Comparison of ENCODE assay signal across 26 cellular contexts in genomic region chr2:170740660-170741059, GRCh38. TPM values are rescaled to one million over a fixed set of nuclear protein-coding genes. Genes with fewer than 3 reads are reported as not detected.
DNase-seq lines count a peak whose midpoint lies in the region; ATAC-seq, FAIRE-seq and TF ChIP-seq lines count a peak whose summit lies in the region.
"Had no signal": no experiment of that assay in that cellular context is flagged by ENCODE, and none has a peak within 500 bp of the region (broad histone marks: within the 10 kb centered on the region; RNA-seq: fewer than 3 reads in every experiment).

No MANE protein-coding gene starts in this region.

- no peak overlapping the region for H3K27ac Mint-ChIP-seq in GM23338
- no peak overlapping the region for H3K27ac Mint-ChIP-seq in endodermal cell
- no peak overlapping the region for H3K27ac Mint-ChIP-seq in natural killer cell treated with Interleukin-12 subunit alpha and Interleukin-12 subunit beta and Interleukin-15 and Interleukin-18, amount 100 ng/mL, for 72 hours
- H3K27ac Mint-ChIP-seq in osteocyte (ENCODE audit: unreplicated experiment): no peak overlapping the region
- H3K27ac Mint-ChIP-seq: CD8-positive, alpha-beta T cell; IgD-negative memory B cell had no signal

- H3F3A ChIP-seq in GM23338 (replicated peaks; ENCODE audit: low read depth): no peaks in the 10 kb centered on the region

- no peaks in the 10 kb centered on the region for H3K36me3 ChIP-seq in GM23338 (ENCODE audit: insufficient read depth)
- no peaks in the 10 kb centered on the region for H3K36me3 ChIP-seq in endodermal cell (ENCODE audit: control insufficient read depth, insufficient read depth, low read length)
- H3K36me3 ChIP-seq in lower lobe of right lung: no peaks in the 10 kb centered on the region
- H3K36me3 ChIP-seq in pancreas: no peaks in the 10 kb centered on the region
- H3K36me3 ChIP-seq: MG63 had no signal

- no peak overlapping the region for H3K4me2 ChIP-seq in GM23338

- H3K27me3 ChIP-seq in GM23338 (ENCODE audit: insufficient read depth) (no peaks in the 10 kb centered on the region), endodermal cell (ENCODE audit: control insufficient read depth, insufficient read depth, low read length, poor library complexity, severe bottlenecking) (no peaks in the 10 kb centered on the region), lower lobe of right lung (ENCODE audit: low read depth) (peaks cover 6% of the 10 kb centered on the region), pancreas (no peaks in the 10 kb centered on the region)
- H3K27me3 ChIP-seq: MG63 had no signal

- H3K27me3 Mint-ChIP-seq in GM23338 (ENCODE audit: insufficient read depth, low read depth, poor library complexity) (peaks cover 4% of the 10 kb centered on the region), endodermal cell (ENCODE audit: insufficient read depth) (no peaks in the 10 kb centered on the region), osteocyte (ENCODE audit: unreplicated experiment) (peaks cover 14% of the 10 kb centered on the region)
- peaks cover 19 to 28% of the 10 kb centered on the region in 2 donors for H3K27me3 Mint-ChIP-seq in natural killer cell treated with Interleukin-12 subunit alpha and Interleukin-12 subunit beta and Interleukin-15 and Interleukin-18, amount 100 ng/mL, for 72 hours

- 78 to 86% methylated on average over 4 of the region's 4 CpGs for WGBS in endodermal cell (ENCODE audit: insufficient coverage in 1 of 2, insufficient read length in 1 of 2), 2 experiments
- WGBS in pancreas, 2 donors: 81 to 88% methylated on average over 4 of the region's 4 CpGs

- H3K4me3 Mint-ChIP-seq in GM23338: no peak overlapping the region
- H3K4me3 Mint-ChIP-seq in endodermal cell: no peak overlapping the region
- no peak overlapping the region for H3K4me3 Mint-ChIP-seq in natural killer cell treated with Interleukin-12 subunit alpha and Interleukin-12 subunit beta and Interleukin-15 and Interleukin-18, amount 100 ng/mL, for 72 hours
- no peak overlapping the region for H3K4me3 Mint-ChIP-seq in osteocyte (ENCODE audit: unreplicated experiment)
- H3K4me3 Mint-ChIP-seq: CD8-positive, alpha-beta T cell; IgD-negative memory B cell had no signal

- no peaks in the 10 kb centered on the region for H4K20me1 ChIP-seq in GM23338 (replicated peaks; ENCODE audit: insufficient read depth)

- no peaks in the 10 kb centered on the region for H3K79me2 ChIP-seq in GM23338 (replicated peaks; ENCODE audit: insufficient read depth)

- FAIRE-seq in pancreas (lab: Jason Lieb, UNC): no peak
- FAIRE-seq: GM18507, GM19239, H54 had no signal

- no peaks in the 10 kb centered on the region for H3K9me3 Mint-ChIP-seq in GM23338
- peaks cover 21% of the 10 kb centered on the region for H3K9me3 Mint-ChIP-seq in endodermal cell
- no peaks in the 10 kb centered on the region for H3K9me3 Mint-ChIP-seq in natural killer cell treated with Interleukin-12 subunit alpha and Interleukin-12 subunit beta and Interleukin-15 and Interleukin-18, amount 100 ng/mL, for 72 hours
- H3K9me3 Mint-ChIP-seq in osteocyte (ENCODE audit: unreplicated experiment): no peaks in the 10 kb centered on the region
- H3K9me3 Mint-ChIP-seq: CD8-positive, alpha-beta T cell had no signal

- H3K4me1 Mint-ChIP-seq in GM23338: peaks cover 6% of the 10 kb centered on the region; the same call in 2 of the 3 replicates
- H3K4me1 Mint-ChIP-seq in endodermal cell: peaks cover 11% of the 10 kb centered on the region
- H3K4me1 Mint-ChIP-seq in natural killer cell treated with Interleukin-12 subunit alpha and Interleukin-12 subunit beta and Interleukin-15 and Interleukin-18, amount 100 ng/mL, for 72 hours (ENCODE audit: low read depth in 2 of 2): no peaks in the 10 kb centered on the region
- peaks cover 11% of the 10 kb centered on the region for H3K4me1 Mint-ChIP-seq in osteocyte (ENCODE audit: unreplicated experiment)

- H3K4me3 ChIP-seq in GM23338 (no peak overlapping the region), endodermal cell (ENCODE audit: low read length) (no peak overlapping the region), lower lobe of right lung (peak overlapping the region; percentile 24), pancreas (no peak overlapping the region)
- H3K4me3 ChIP-seq: MG63 had no signal

- peaks cover 17% of the 10 kb centered on the region for H3K9me3 ChIP-seq in endodermal cell (ENCODE audit: control insufficient read depth, low read length)
- no peaks in the 10 kb centered on the region for H3K9me3 ChIP-seq in lower lobe of right lung
- no peaks in the 10 kb centered on the region for H3K9me3 ChIP-seq in pancreas
- H3K9me3 ChIP-seq: MG63 had no signal

- DNase-seq in GM23338 (ENCODE audit: low spot score): no peak
- peak; percentile 11 for DNase-seq in OCI-M1 (lab: John Stamatoyannopoulos, UW)
- DNase-seq in endodermal cell: peak; percentile 72
- DNase-seq in lower lobe of right lung: no peak
- no peak for DNase-seq in natural killer cell treated with Interleukin-12 subunit alpha and Interleukin-12 subunit beta and Interleukin-15 and Interleukin-18, amount 100 ng/mL, for 72 hours (ENCODE audit: low spot score)
- no peak for DNase-seq in pancreas
- no peak for DNase-seq in osteocyte (ENCODE audit: extremely low spot score, unreplicated experiment)
- DNase-seq: AML-193; C1 segment of cervical spinal cord; CD8-positive, alpha-beta T cell; GDM1; Kasumi-1; MG63; NCI-H1417; NCI-H1694 treated with DMSO at 0.1 percent for 48 hours; NCI-H2081 treated with DMSO at 0.1 percent for 48 hours; NCI-H446 treated with DMSO at 0.1 percent for 48 hours had no signal

- no peak for TF ChIP-seq CTCF in GM23338 (conservative IDR thresholded peaks at IDR 0.05; ENCODE audit: low read depth in 2 of 2)
- no peak for TF ChIP-seq CTCF in endodermal cell (conservative IDR thresholded peaks at IDR 0.05)
- TF ChIP-seq CTCF in lower lobe of right lung (IDR thresholded peaks at IDR 0.05): no peak
- no peak for TF ChIP-seq CTCF in pancreas (IDR thresholded peaks at IDR 0.05)
- TF ChIP-seq CTCF in osteocyte (IDR thresholded peaks at IDR 0.05): no peak

- peaks cover 6% of the 10 kb centered on the region for H3K9me2 ChIP-seq in GM23338 (ENCODE audit: insufficient read depth)

- intact Hi-C loops in lower lobe of right lung (cut with DNase I): no loop called here
- intact Hi-C loops in pancreas (cut with DNase I): no loop called here

- H2AFZ ChIP-seq in GM23338: no peak overlapping the region

- no peak overlapping the region for H3K9ac ChIP-seq in endodermal cell (ENCODE audit: extremely low read depth, low read length, poor library complexity, severe bottlenecking)

- ATAC-seq in GM23338 (peak; percentile 50; the same call in 2 of the 3 replicates), lower lobe of right lung (peak in 1 of 2 donors; percentile 33), HG03108 (IDR thresholded peaks at IDR 0.05; ENCODE audit: unreplicated experiment) (no peak), pancreas (no peak)
- no peak for ATAC-seq in natural killer cell treated with Interleukin-12 subunit alpha and Interleukin-12 subunit beta and Interleukin-15 and Interleukin-18, amount 100 ng/mL, for 72 hours
- ATAC-seq: CD8-positive, alpha-beta T cell; SK-N-SH treated with all-trans-retinoic acid at 6 μM for 48 hours had no signal

- H3K4me1 ChIP-seq in GM23338 (ENCODE audit: insufficient read depth) (no peaks in the 10 kb centered on the region), endodermal cell (ENCODE audit: control insufficient read depth, insufficient read depth, low read length) (no peaks in the 10 kb centered on the region), lower lobe of right lung (no peaks in the 10 kb centered on the region), pancreas (no peaks in the 10 kb centered on the region)

- H3K27ac ChIP-seq in GM23338 (ENCODE audit: low read depth): no peak overlapping the region
- no peak overlapping the region for H3K27ac ChIP-seq in endodermal cell (ENCODE audit: low read depth, low read length)
- peak overlapping the region; percentile 11 for H3K27ac ChIP-seq in lower lobe of right lung
- H3K27ac ChIP-seq in pancreas: no peak overlapping the region

- H3K36me3 Mint-ChIP-seq in GM23338 (ENCODE audit: low read depth) (no peaks in the 10 kb centered on the region), endodermal cell (ENCODE audit: low read depth) (peaks cover 28% of the 10 kb centered on the region), osteocyte (ENCODE audit: unreplicated experiment) (no peaks in the 10 kb centered on the region)
- H3K36me3 Mint-ChIP-seq in natural killer cell treated with Interleukin-12 subunit alpha and Interleukin-12 subunit beta and Interleukin-15 and Interleukin-18, amount 100 ng/mL, for 72 hours: no peaks in the 10 kb centered on the region
- H3K36me3 Mint-ChIP-seq: CD8-positive, alpha-beta T cell; IgD-negative memory B cell had no signal

TF ChIP-seq in GM23338, 12 proteins besides CTCF, POLR2A, EP300 and RAD21 (continues in another document):
- no peak for TF ChIP-seq STAT1 (IDR thresholded peaks at IDR 0.05; ENCODE audit: unreplicated experiment)
- no peak for TF ChIP-seq POLR2AphosphoS5 (IDR thresholded peaks at IDR 0.05; ENCODE audit: low read depth)
- no peak for TF ChIP-seq EZH2 (IDR thresholded peaks at IDR 0.05; ENCODE audit: low read depth, unreplicated experiment)
- no peak for TF ChIP-seq EZH2phosphoT487 (IDR thresholded peaks at IDR 0.05; ENCODE audit: unreplicated experiment)

RNA-seq across cellular contexts. Expression of gene SP5, which starts 25.5 kb away (rescaled TPM):
- 0.21 TPM in 1 of 2 replicates, not detected in the other for total RNA-seq in GM23338 (2014; rRNA removed; shearing (Covaris generic))
- polyA plus RNA-seq in GM23338 (2016; fragmentation: Nextera tagmentation; extraction: Ambion mirVana) (0.32 and 0.42 TPM in 2 replicates), pancreas (under 1 TPM; 0.23 to 0.96 TPM)
- total RNA-seq in endodermal cell (100 to 1,000 TPM in 1 of 2 donors, 10 to 100 TPM in 1; 60.3 to 103 TPM), lower lobe of right lung (1.9 TPM), pancreas (1 to 10 TPM in 2 of 6 donors, under 1 TPM in 3, not detected in 1; 0.08 to 2.1 (median 0.28) TPM), osteocyte (not detected in 2 replicates)
- 27.6 TPM for polyA plus RNA-seq in endodermal cell (2013, experiment 1 of 2)
- 25.7 TPM for polyA plus RNA-seq in endodermal cell (2013, experiment 2 of 2)
- not detected for total RNA-seq in natural killer cell treated with Interleukin-12 subunit alpha and Interleukin-12 subunit beta and Interleukin-15 and Interleukin-18, amount 100 ng/mL, for 72 hours
- total RNA-seq: CD8-positive, alpha-beta T cell; HT1080 had no signal
- polyA plus RNA-seq: AG04450, IgD-negative memory B cell had no signal

RNA-seq across cellular contexts. Expression of gene ERICH2, which starts 29.5 kb away (rescaled TPM):
- total RNA-seq in GM23338 (2014; rRNA removed; shearing (Covaris generic)): 2.1 TPM in 1 of 2 replicates, not detected in the other
- polyA plus RNA-seq in GM23338 (2016; fragmentation: Nextera tagmentation; extraction: Ambion mirVana): 3.2 and 3.5 TPM in 2 replicates
- total RNA-seq in endodermal cell: 10 to 100 TPM in 1 of 2 donors, 1 to 10 TPM in 1; 9.6 to 18.3 TPM
- polyA plus RNA-seq in endodermal cell (2013, experiment 1 of 2): 1.5 TPM
- polyA plus RNA-seq in endodermal cell (2013, experiment 2 of 2): 1.8 TPM
- 8.5 TPM for total RNA-seq in lower lobe of right lung
- total RNA-seq in natural killer cell treated with Interleukin-12 subunit alpha and Interleukin-12 subunit beta and Interleukin-15 and Interleukin-18, amount 100 ng/mL, for 72 hours: not detected
- 1 to 10 TPM in 2 of 6 donors, under 1 TPM in 4; 0.49 to 2.4 (median 0.79) TPM for total RNA-seq in pancreas
- polyA plus RNA-seq in pancreas: 1 to 10 TPM; 1.6 to 3.6 TPM
- not detected in 2 replicates for total RNA-seq in osteocyte
- total RNA-seq: CD8-positive, alpha-beta T cell; Daoy; HT1080 had no signal
- polyA plus RNA-seq: AG04450, IgD-negative memory B cell had no signal

Comparison
In these comparisons a context has a peak if more than half of its experiments do, and no peak if none do; other contexts are left out.
1. DNase-seq: peak in OCI-M1 (single experiment) and endodermal cell (single experiment); none in GM23338 (single experiment), lower lobe of right lung (single experiment), natural killer cell treated with Interleukin-12 subunit alpha and Interleukin-12 subunit beta and Interleukin-15 and Interleukin-18, amount 100 ng/mL, for 72 hours (single experiment), pancreas (0 of 6) and osteocyte (single experiment).
2. RNA of gene SP5, which starts 25.5 kb away (total RNA-seq): 60.3 to 103 TPM in endodermal cell; 1.9 TPM in lower lobe of right lung (single experiment), 0.08 to 2.1 TPM in pancreas, 0.21 TPM in GM23338, not detected in natural killer cell treated with Interleukin-12 subunit alpha and Interleukin-12 subunit beta and Interleukin-15 and Interleukin-18, amount 100 ng/mL, for 72 hours and not detected in osteocyte; every median in the first group is over 10 times any median in the second.